Comparison of ENCODE assay signal across 8 cellular contexts in the genomic region with DNA sequence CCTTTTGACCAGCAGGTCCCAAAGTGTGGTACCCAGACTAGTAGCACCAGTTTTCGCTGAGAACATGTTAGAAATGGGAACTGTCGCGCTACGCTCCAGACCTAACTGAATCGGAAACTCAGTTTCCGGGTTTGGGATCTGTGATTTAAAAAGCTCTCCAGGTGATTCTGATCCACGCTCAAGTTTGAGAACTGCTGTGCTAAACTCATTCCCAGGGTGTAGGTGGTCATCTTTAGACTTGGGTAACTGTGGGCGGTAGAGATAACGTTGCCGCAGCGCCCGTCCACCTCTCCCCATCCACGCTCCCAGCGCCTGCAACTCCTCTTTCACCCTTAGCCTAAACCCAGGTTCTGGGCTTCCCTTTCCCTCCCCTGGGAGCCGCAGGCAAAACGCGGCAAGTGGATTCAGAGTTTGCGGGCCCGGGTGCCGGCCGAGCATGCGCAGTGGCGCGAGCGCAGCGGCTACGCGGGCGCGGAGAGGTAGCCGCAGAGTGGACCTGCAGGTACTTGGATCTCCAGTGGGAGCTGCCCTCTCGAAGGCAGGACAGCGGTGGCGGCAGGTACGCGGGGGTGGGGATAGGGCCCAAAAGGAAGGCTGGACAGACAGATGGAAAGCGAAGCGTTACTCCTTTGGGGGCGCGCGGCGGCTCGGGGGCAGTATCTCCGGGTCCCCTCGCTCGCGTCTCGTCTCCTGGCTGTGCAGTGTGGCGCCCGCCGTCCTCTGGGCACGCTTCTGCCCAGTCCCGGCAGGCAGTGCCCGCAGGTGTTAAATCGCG. TPM values are rescaled to one million over a fixed set of nuclear protein-coding genes. Genes with fewer than 3 reads are reported as not detected.
DNase-seq lines count a peak whose midpoint lies in the region; TF ChIP-seq lines count a peak whose summit lies in the region.

Gene PLS1, plus strand, starts transcription at position 443 of the 775 bp plus-strand sequence. CDS start 67,845 bp downstream, outside the sequence.

- WGBS in testis, 2 donors: 0 to 1% methylated on average over 43 to 47 of the region's 56 CpGs

- no peaks in the 10 kb centered on the region for H4K20me1 ChIP-seq in MM.1S (ENCODE audit: insufficient read depth, low read length)

- no peak within 1 kb of the TSS for H3K27ac ChIP-seq in MM.1S (ENCODE audit: low read length)
- H3K27ac ChIP-seq in SJCRH30: peak within 1 kb of the TSS; percentile 65
- no peak within 1 kb of the TSS for H3K27ac ChIP-seq in testis

- TF ChIP-seq POLR2A in testis (IDR thresholded peaks at IDR 0.05): no peak

- no peaks in the 10 kb centered on the region for H3K9me2 ChIP-seq in MM.1S (replicated peaks; ENCODE audit: insufficient read depth, low read length)

- no peaks in the 10 kb centered on the region for H3K27me3 ChIP-seq in HAP-1 (ENCODE audit: low read depth)
- H3K27me3 ChIP-seq in MM.1S (replicated peaks; ENCODE audit: insufficient read depth, low read length): no peaks in the 10 kb centered on the region
- no peaks in the 10 kb centered on the region for H3K27me3 ChIP-seq in SJCRH30
- H3K27me3 ChIP-seq in testis: no peaks in the 10 kb centered on the region

- no peaks in the 10 kb centered on the region for H3F3A ChIP-seq in MM.1S (ENCODE audit: insufficient read depth, low read length)

- H3K79me2 ChIP-seq in MM.1S (ENCODE audit: low read length): no peaks in the 10 kb centered on the region

- no peaks in the 10 kb centered on the region for H3K9me3 ChIP-seq in HAP-1
- no peaks in the 10 kb centered on the region for H3K9me3 ChIP-seq in MM.1S (replicated peaks; ENCODE audit: insufficient read depth, low read length)
- H3K9me3 ChIP-seq in SJCRH30 (replicated peaks): no peaks in the 10 kb centered on the region
- H3K9me3 ChIP-seq in testis: no peaks in the 10 kb centered on the region

- peak within 1 kb of the TSS; percentile 92 for H2AFZ ChIP-seq in MM.1S (ENCODE audit: low read length)

- peak; percentile 63 for DNase-seq in GF-D8 (lab: John Stamatoyannopoulos, UW)
- DNase-seq in HAP-1 (ENCODE audit: low spot score in 2 of 2): peak; percentile 91 to 93
- peak; percentile 89 for DNase-seq in MM.1S
- DNase-seq in SJCRH30: peak; percentile 85 to 93
- DNase-seq in activated naive CD4-positive, alpha-beta T cell treated with Interleukin-2 at 50 U/mL for 16 hours: peak; percentile 88
- DNase-seq in germinal center (ENCODE audit: low spot score): peak; percentile 95
- peak; percentile 84 for DNase-seq in occipital lobe (lab: John Stamatoyannopoulos, UW)
- DNase-seq in testis: peak; percentile 82

- H3K4me1 ChIP-seq in HAP-1: peaks cover 15% of the 10 kb centered on the region
- peaks cover 4% of the 10 kb centered on the region; the same call in 1 of the 2 replicates for H3K4me1 ChIP-seq in MM.1S (ENCODE audit: low read length)
- H3K4me1 ChIP-seq in SJCRH30: peaks cover 19% of the 10 kb centered on the region
- H3K4me1 ChIP-seq in testis: peaks cover 3% of the 10 kb centered on the region

- peak within 1 kb of the TSS; percentile 68 for H3K4me2 ChIP-seq in MM.1S (ENCODE audit: low read depth, low read length)

- in situ Hi-C loops in HAP-1 (cut with MboI; ENCODE audit: low sequenced_read_pairs): no loop called here

- intact Hi-C loops in testis (cut with DNase I; ENCODE audit: low total_unique reads): loop anchor here (10.0 kb wide), 1 partner anchor 399 kb away; no protein-coding TSS in a partner anchor

- peak within 1 kb of the TSS; percentile 54; the same call in 1 of the 2 replicates for H3K9ac ChIP-seq in MM.1S (ENCODE audit: low read length)

- H3K36me3 ChIP-seq in HAP-1 (replicated peaks) (no peaks in the 10 kb centered on the region), MM.1S (replicated peaks; ENCODE audit: insufficient read depth, low read length) (no peaks in the 10 kb centered on the region), SJCRH30 (no peaks in the 10 kb centered on the region), testis (ENCODE audit: low read depth, missing control alignments) (no peaks in the 10 kb centered on the region)

- TF ChIP-seq CTCF in MM.1S (IDR thresholded peaks at IDR 0.05; ENCODE audit: low read length) (no peak), testis (IDR thresholded peaks at IDR 0.05) (no peak)

- H3K4me3 ChIP-seq in HAP-1: peak within 1 kb of the TSS; percentile 79
- peak within 1 kb of the TSS; percentile 85 for H3K4me3 ChIP-seq in MM.1S (ENCODE audit: low read length)
- H3K4me3 ChIP-seq in SJCRH30: peak within 1 kb of the TSS; percentile 80
- H3K4me3 ChIP-seq in testis: peak within 1 kb of the TSS; percentile 61 to 67

RNA-seq across cellular contexts. Expression of gene PLS1, which starts in this region (rescaled TPM):
- 27.2 and 27.5 TPM in 2 replicates for total RNA-seq in SJCRH30 (2014; rRNA removed; shearing (Covaris generic))
- total RNA-seq in occipital lobe (3.1 TPM), testis (10 to 100 TPM in 1 of 2 donors, 1 to 10 TPM in 1; 5.1 to 10.6 TPM)
- 10.8 TPM for polyA plus RNA-seq in testis (ENCODE audit: insufficient read depth, low read depth, low replicate concordance)
